ENCODE assay signal across 12 cellular contexts in genomic region chr9:114484215-114484853, GRCh38. TPM values are rescaled to one million over a fixed set of nuclear protein-coding genes. Genes with fewer than 3 reads are reported as not detected.
A peak's percentile ranks its signal among the peaks of the same experiment; 100 is the strongest.
DNase-seq lines count a peak whose midpoint lies in the region; ATAC-seq and TF ChIP-seq lines count a peak whose summit lies in the region.
"Had no signal": no experiment of that assay in that cellular context is flagged by ENCODE, and none has a peak within 500 bp of the region (broad histone marks: within the 10 kb centered on the region; RNA-seq: fewer than 3 reads in every experiment).

No MANE protein-coding gene starts in this region.

- DNase-seq in CD14-positive monocyte (ENCODE audit: low spot score) = no peak
- DNase-seq in activated T-helper 1 cell treated with anti-CD3 and anti-CD28 coated beads, Interleukin-12 subunit alpha, Interleukin-12 subunit beta, Interleukin-2, Interleukin-4 antibody, amounts not matched to agents 30 ng/mL and 10 ng/mL and 1 ng/mL, durations not matched to agents 14 hours and 24 hours and 36 hours (ENCODE audit: low spot score) = no peak
- no peak for DNase-seq in SW480 (ENCODE audit: low spot score)
- DNase-seq in stimulated activated naive CD4-positive, alpha-beta T cell (lab: John Stamatoyannopoulos, UW) = no peak
- no peak for DNase-seq in NCI-H1436 treated with DMSO at 0.1 percent for 48 hours (lab: John Stamatoyannopoulos, UW)
- DNase-seq: COR-L47, H9, kidney had no signal

- no peaks in the 10 kb centered on the region for H3K36me3 Mint-ChIP-seq in CD14-positive monocyte
- H3K36me3 Mint-ChIP-seq in activated T-helper 1 cell treated with anti-CD3 and anti-CD28 coated beads, Interleukin-12 subunit alpha, Interleukin-12 subunit beta, Interleukin-2, Interleukin-4 antibody, amounts not matched to agents 30 ng/mL and 10 ng/mL and 1 ng/mL, durations not matched to agents 14 hours and 24 hours and 36 hours (ENCODE audit: low read depth) = peaks cover 7% of the 10 kb centered on the region

- peaks cover 0 to 4% (median 0%) of the 10 kb centered on the region in 7 donors for H3K9me3 Mint-ChIP-seq in CD14-positive monocyte
- H3K9me3 Mint-ChIP-seq in activated T-helper 1 cell treated with anti-CD3 and anti-CD28 coated beads, Interleukin-12 subunit alpha, Interleukin-12 subunit beta, Interleukin-2, Interleukin-4 antibody, amounts not matched to agents 30 ng/mL and 10 ng/mL and 1 ng/mL, durations not matched to agents 14 hours and 24 hours and 36 hours = no peaks in the 10 kb centered on the region
- H3K9me3 Mint-ChIP-seq: H9 had no signal

- TF ChIP-seq CTCF in CD14-positive monocyte (IDR thresholded peaks at IDR 0.05) = no peak

- peaks cover 4 to 5% (median 4%) of the 10 kb centered on the region in 3 donors for H3K27me3 Mint-ChIP-seq in CD14-positive monocyte (ENCODE audit: low read depth in 3 of 3)
- H3K27me3 Mint-ChIP-seq in activated T-helper 1 cell treated with anti-CD3 and anti-CD28 coated beads, Interleukin-12 subunit alpha, Interleukin-12 subunit beta, Interleukin-2, Interleukin-4 antibody, amounts not matched to agents 30 ng/mL and 10 ng/mL and 1 ng/mL, durations not matched to agents 14 hours and 24 hours and 36 hours (ENCODE audit: insufficient read depth) = peaks cover 5% of the 10 kb centered on the region

- intact Hi-C loops in CD14-positive monocyte (cut with micrococcal nuclease) = loop anchor here in 1 of 2 donors (10.0 kb wide), 3 partner anchors 80 to 130 kb away; partner anchors contain the start of gene TMEM268
- intact Hi-C loops in activated T-helper 1 cell treated with anti-CD3 and anti-CD28 coated beads, Interleukin-12 subunit alpha, Interleukin-12 subunit beta, Interleukin-2, Interleukin-4 antibody, amounts not matched to agents 30 ng/mL and 10 ng/mL and 1 ng/mL, durations not matched to agents 14 hours and 24 hours and 36 hours (cut with micrococcal nuclease) = loop anchor here (2.0 to 10.0 kb wide), 4 partner anchors 128 to 560 kb away; no protein-coding TSS in a partner anchor

- H3K4me1 Mint-ChIP-seq in CD14-positive monocyte = peaks cover 53% of the 10 kb centered on the region
- peaks cover 35% of the 10 kb centered on the region for H3K4me1 Mint-ChIP-seq in activated T-helper 1 cell treated with anti-CD3 and anti-CD28 coated beads, Interleukin-12 subunit alpha, Interleukin-12 subunit beta, Interleukin-2, Interleukin-4 antibody, amounts not matched to agents 30 ng/mL and 10 ng/mL and 1 ng/mL, durations not matched to agents 14 hours and 24 hours and 36 hours (ENCODE audit: low read depth)

- H3K4me3 Mint-ChIP-seq in CD14-positive monocyte = no peak overlapping the region
- no peak overlapping the region for H3K4me3 Mint-ChIP-seq in activated T-helper 1 cell treated with anti-CD3 and anti-CD28 coated beads, Interleukin-12 subunit alpha, Interleukin-12 subunit beta, Interleukin-2, Interleukin-4 antibody, amounts not matched to agents 30 ng/mL and 10 ng/mL and 1 ng/mL, durations not matched to agents 14 hours and 24 hours and 36 hours
- H3K4me3 Mint-ChIP-seq: H9 had no signal

- ATAC-seq in GM18517 (IDR thresholded peaks at IDR 0.05; ENCODE audit: unreplicated experiment) = peak; percentile 6
- peak; percentile 40 for ATAC-seq in HG02973 (IDR thresholded peaks at IDR 0.05; ENCODE audit: unreplicated experiment)
- no peak for ATAC-seq in SK-N-SH treated with all-trans-retinoic acid at 6 μM for 48 hours
- ATAC-seq: body of pancreas had no signal

- peak overlapping the region in 5 of 7 donors; percentile 14 to 83 (median 79) for H3K27ac Mint-ChIP-seq in CD14-positive monocyte
- peak overlapping the region; percentile 64 for H3K27ac Mint-ChIP-seq in activated T-helper 1 cell treated with anti-CD3 and anti-CD28 coated beads, Interleukin-12 subunit alpha, Interleukin-12 subunit beta, Interleukin-2, Interleukin-4 antibody, amounts not matched to agents 30 ng/mL and 10 ng/mL and 1 ng/mL, durations not matched to agents 14 hours and 24 hours and 36 hours

TF ChIP-seq in SK-N-SH treated with all-trans-retinoic acid at 6 μM for 48 hours, 23 proteins besides CTCF, POLR2A, EP300 and RAD21:
- TF ChIP-seq SNAI2 (CRISPR knock-in tag; IDR thresholded peaks at IDR 0.05) (no peak), ISL1 (CRISPR knock-in tag; IDR thresholded peaks at IDR 0.05) (no peak), TOX (CRISPR knock-in tag; IDR thresholded peaks at IDR 0.05; ENCODE audit: borderline replicate concordance) (no peak), ESRRG (CRISPR knock-in tag; IDR thresholded peaks at IDR 0.05) (no peak), CREB5 (CRISPR knock-in tag; IDR thresholded peaks at IDR 0.05; ENCODE audit: low read depth) (no peak), RARB (CRISPR knock-in tag; IDR thresholded peaks at IDR 0.05) (no peak)

RNA-seq across cellular contexts. Expression of gene WHRN, which starts 20.9 kb away (rescaled TPM):
- under 1 TPM; 0.13 to 0.30 TPM for polyA plus RNA-seq in CD14-positive monocyte
- 2.2 and 2.4 TPM in 2 replicates for total RNA-seq in activated T-helper 1 cell treated with anti-CD3 and anti-CD28 coated beads, Interleukin-12 subunit alpha, Interleukin-12 subunit beta, Interleukin-2, Interleukin-4 antibody, amounts not matched to agents 30 ng/mL and 10 ng/mL and 1 ng/mL, durations not matched to agents 14 hours and 24 hours and 36 hours
